In the genomic region with DNA sequence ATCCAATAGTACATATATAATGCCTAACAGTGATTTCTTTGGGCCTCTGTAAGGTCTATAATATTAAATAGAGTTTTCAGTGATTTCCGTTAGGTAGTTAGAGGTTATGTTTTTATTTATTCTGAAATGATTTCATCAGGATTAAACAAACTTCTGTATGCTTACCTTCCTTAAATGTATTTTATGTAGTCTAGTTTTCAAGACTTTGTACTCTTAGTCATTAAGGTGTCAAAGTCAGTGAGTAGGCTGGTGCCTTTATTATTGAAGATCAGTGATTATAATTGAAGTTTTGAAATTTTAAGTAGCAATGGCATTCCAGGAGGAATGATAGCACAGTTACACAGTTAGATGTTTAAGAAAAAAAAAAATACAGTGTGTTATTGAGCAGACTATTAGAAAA, we compare ENCODE assay signal across 14 cellular contexts.
"Had no signal": no experiment of that assay in that cellular context is flagged by ENCODE, and none has a peak within 500 bp of the region (broad histone marks: within the 10 kb centered on the region; RNA-seq: fewer than 3 reads in every experiment).

No MANE protein-coding gene starts in this region.

- H3K9me3 ChIP-seq: colonic mucosa, mucosa of descending colon, neutrophil, psoas muscle, right lobe of liver, stomach had no signal

- H3K36me3 ChIP-seq: colonic mucosa, neutrophil, right lobe of liver, stomach had no signal

- H3K27me3 ChIP-seq: colonic mucosa, foreskin keratinocyte, neutrophil, right lobe of liver, stomach had no signal

- ATAC-seq: foreskin keratinocyte; mucosa of descending colon; naive thymus-derived CD8-positive, alpha-beta T cell; psoas muscle had no signal

- H3K4me1 ChIP-seq: colonic mucosa had no signal

- H3K27ac ChIP-seq: colonic mucosa, foreskin keratinocyte, neutrophil, psoas muscle, right lobe of liver, stomach had no signal

- FAIRE-seq: urothelium cell line had no signal

- DNase-seq: colonic mucosa; dermis blood vessel endothelial cell; foreskin keratinocyte; immature natural killer cell; mucosa of descending colon; naive thymus-derived CD8-positive, alpha-beta T cell; psoas muscle; retina; right lobe of liver; stimulated activated CD4-positive, alpha-beta T cell treated with anti-CD3 and anti-CD28 coated beads, Interleukin-2, amount 100 ng/mL, for 24 hours; stimulated activated naive CD4-positive, alpha-beta T cell; stomach had no signal

- H3K4me3 ChIP-seq: colonic mucosa, mucosa of descending colon, psoas muscle, right lobe of liver, stomach had no signal
